ENCODE assay signal across 14 cellular contexts in genomic region chr3:124867511-124867910, GRCh38. TPM values are rescaled to one million over a fixed set of nuclear protein-coding genes. Genes with fewer than 3 reads are reported as not detected.
DNase-seq lines count a peak whose midpoint lies in the region; ATAC-seq and TF ChIP-seq lines count a peak whose summit lies in the region.
"Had no signal": no experiment of that assay in that cellular context is flagged by ENCODE, and none has a peak within 500 bp of the region (broad histone marks: within the 10 kb centered on the region; RNA-seq: fewer than 3 reads in every experiment).

No MANE protein-coding gene starts in this region.

- peaks cover 84% of the 10 kb centered on the region for H3K36me3 Mint-ChIP-seq in endodermal cell (ENCODE audit: low read depth)
- peaks cover 52% of the 10 kb centered on the region for H3K36me3 Mint-ChIP-seq in osteocyte (ENCODE audit: unreplicated experiment)
- H3K36me3 Mint-ChIP-seq: CD14-positive monocyte; CD8-positive, alpha-beta T cell had no signal

- H3K27me3 ChIP-seq in heart left ventricle (no peaks in the 10 kb centered on the region), endodermal cell (ENCODE audit: control insufficient read depth, insufficient read depth, low read length, poor library complexity, severe bottlenecking) (no peaks in the 10 kb centered on the region), neuronal stem cell (ENCODE audit: control insufficient read depth in 3 of 3, insufficient read depth in 3 of 3, low read depth in 1 of 3, low read length in 3 of 3) (no peaks in the 10 kb centered on the region)

- no peaks in the 10 kb centered on the region for H3K27me3 Mint-ChIP-seq in endodermal cell (ENCODE audit: insufficient read depth)
- H3K27me3 Mint-ChIP-seq in osteocyte (ENCODE audit: unreplicated experiment): no peaks in the 10 kb centered on the region

- H3K36me3 ChIP-seq in heart left ventricle (peaks cover 0 to 44% (median 27%) of the 10 kb centered on the region in 9 donors), endodermal cell (ENCODE audit: control insufficient read depth, insufficient read depth, low read length) (peaks cover 83% of the 10 kb centered on the region), neuronal stem cell (replicated peaks in 1 of 2; ENCODE audit: control insufficient read depth in 2 of 2, insufficient read depth in 2 of 2, low read length in 2 of 2) (peaks cover 0 to 3% of the 10 kb centered on the region in 2 donors)

- H2AFZ ChIP-seq in neuronal stem cell (ENCODE audit: low read length): no peak overlapping the region

- H3K4me3 ChIP-seq in heart left ventricle: no peak overlapping the region
- no peak overlapping the region for H3K4me3 ChIP-seq in endodermal cell (ENCODE audit: low read length)
- H3K4me3 ChIP-seq in neuronal stem cell (ENCODE audit: low read length in 2 of 2): no peak overlapping the region

- peaks cover 0 to 8% (median 0%) of the 10 kb centered on the region in 12 donors for H3K4me1 ChIP-seq in heart left ventricle
- no peaks in the 10 kb centered on the region for H3K4me1 ChIP-seq in endodermal cell (ENCODE audit: control insufficient read depth, insufficient read depth, low read length)
- no peaks in the 10 kb centered on the region for H3K4me1 ChIP-seq in neuronal stem cell (ENCODE audit: control insufficient read depth in 2 of 2, insufficient read depth in 1 of 2, low read depth in 1 of 2, low read length in 2 of 2)

- H3K9me3 ChIP-seq in heart left ventricle (no peaks in the 10 kb centered on the region), endodermal cell (ENCODE audit: control insufficient read depth, low read length) (no peaks in the 10 kb centered on the region), neuronal stem cell (replicated peaks in 1 of 2; ENCODE audit: control insufficient read depth in 2 of 2, insufficient read depth in 1 of 2, low read depth in 1 of 2, low read length in 2 of 2) (no peaks in the 10 kb centered on the region)

- 96 to 100% (median 98%) methylated on average over 3 of the region's 3 CpGs for whole genome bisulfite sequencing in heart left ventricle, 4 donors
- 98 to 100% methylated on average over 1 to 3 of the region's 3 CpGs for WGBS in endodermal cell (ENCODE audit: insufficient coverage in 1 of 2, insufficient read length in 1 of 2), 2 experiments
- no CpG with 5 or more reads among the region's 3 CpGs for WGBS in neuronal stem cell (ENCODE audit: extremely low coverage in 2 of 2, insufficient read length in 2 of 2, insufficient replicate concordance in 1 of 2), 2 donors

- no peak overlapping the region for H2AK5ac ChIP-seq in neuronal stem cell (ENCODE audit: low read depth, low read length)

- H3K79me1 ChIP-seq in neuronal stem cell (ENCODE audit: low read depth, low read length): peaks cover 5% of the 10 kb centered on the region

- no peak overlapping the region for H3K4me2 ChIP-seq in neuronal stem cell (ENCODE audit: insufficient read depth, low read length, poor library complexity, severe bottlenecking)

- H3K4me3 Mint-ChIP-seq in endodermal cell (no peak overlapping the region), osteocyte (ENCODE audit: unreplicated experiment) (no peak overlapping the region)
- H3K4me3 Mint-ChIP-seq: CD14-positive monocyte; CD8-positive, alpha-beta T cell had no signal

- H3K9ac ChIP-seq in endodermal cell (ENCODE audit: extremely low read depth, low read length, poor library complexity, severe bottlenecking): no peak overlapping the region
- H3K9ac ChIP-seq in neuronal stem cell (ENCODE audit: low read depth, low read length, poor library complexity): no peak overlapping the region

- no peak overlapping the region for H4K91ac ChIP-seq in neuronal stem cell (ENCODE audit: low read depth, low read length, poor library complexity)

- TF ChIP-seq POLR2A in heart left ventricle (IDR thresholded peaks at IDR 0.05): no peak

- H2BK15ac ChIP-seq in neuronal stem cell (ENCODE audit: low read length): no peak overlapping the region

- peak overlapping the region; percentile 68 for H3K18ac ChIP-seq in neuronal stem cell (ENCODE audit: low read length)

- H3K14ac ChIP-seq in neuronal stem cell (ENCODE audit: low read length): no peak overlapping the region

- DNase-seq in cardiac septum (ENCODE audit: low spot score) (peak; percentile 29), heart left ventricle (no peak), endodermal cell (no peak), neuronal stem cell (ENCODE audit: low spot score) (no peak), osteocyte (ENCODE audit: extremely low spot score, unreplicated experiment) (no peak), HUDEP-2 (lab: John Stamatoyannopoulos, UW; ENCODE audit: unreplicated experiment in 76 of 76) (no peak), islet precursor cell (no peak)
- no peak for DNase-seq in activated CD4-positive, alpha-beta T cell treated with anti-CD3 and anti-CD28 coated beads for 48 hours
- DNase-seq: CD8-positive, alpha-beta T cell; COR-L47; DMS53 had no signal

- intact Hi-C loops in cardiac septum (cut with DNase I): no loop called here
- intact Hi-C loops in heart left ventricle (cut with DNase I): no loop called here

- H4K8ac ChIP-seq in neuronal stem cell (ENCODE audit: low read depth, low read length): no peak overlapping the region

- H2BK12ac ChIP-seq in neuronal stem cell (ENCODE audit: low read length): no peak overlapping the region

- no peak overlapping the region for H2BK120ac ChIP-seq in neuronal stem cell (ENCODE audit: low read depth, low read length)

- no peak for ATAC-seq in heart left ventricle
- ATAC-seq: CD8-positive, alpha-beta T cell; HepG2 had no signal

- no peak overlapping the region for H3K4ac ChIP-seq in neuronal stem cell (ENCODE audit: low read length)

- H3K27ac Mint-ChIP-seq in endodermal cell (peak overlapping the region; percentile 56), osteocyte (ENCODE audit: unreplicated experiment) (no peak overlapping the region)
- H3K27ac Mint-ChIP-seq: CD8-positive, alpha-beta T cell had no signal

- H3K9me3 Mint-ChIP-seq in endodermal cell: no peaks in the 10 kb centered on the region
- no peaks in the 10 kb centered on the region for H3K9me3 Mint-ChIP-seq in osteocyte (ENCODE audit: unreplicated experiment)
- H3K9me3 Mint-ChIP-seq: CD14-positive monocyte; CD8-positive, alpha-beta T cell had no signal

- H3K27ac ChIP-seq in heart left ventricle: no peak overlapping the region
- H3K27ac ChIP-seq in endodermal cell (ENCODE audit: low read depth, low read length): no peak overlapping the region
- no peak overlapping the region for H3K27ac ChIP-seq in neuronal stem cell (replicated peaks; ENCODE audit: low read length)
- H3K27ac ChIP-seq: 22Rv1 had no signal

- no peak overlapping the region for H3K23ac ChIP-seq in neuronal stem cell (ENCODE audit: low read depth, low read length, poor library complexity)

- no peaks in the 10 kb centered on the region for H3K4me1 Mint-ChIP-seq in endodermal cell
- no peaks in the 10 kb centered on the region for H3K4me1 Mint-ChIP-seq in osteocyte (ENCODE audit: unreplicated experiment)

- no peak overlapping the region for H2BK5ac ChIP-seq in neuronal stem cell (ENCODE audit: low read length)

- TF ChIP-seq CTCF in heart left ventricle (IDR thresholded peaks at IDR 0.05) (no peak), endodermal cell (conservative IDR thresholded peaks at IDR 0.05) (no peak), osteocyte (IDR thresholded peaks at IDR 0.05) (no peak)

RNA-seq across cellular contexts. Expression of gene ITGB5, which starts 19.7 kb away (rescaled TPM):
- 180 TPM for total RNA-seq in cardiac septum
- 100 to 1,000 TPM in 8 of 9 donors, 10 to 100 TPM in 1; 96.3 to 223 (median 118) TPM for total RNA-seq in heart left ventricle
- 100 to 1,000 TPM in 1 of 2 donors, 10 to 100 TPM in 1; 23.1 to 159 TPM for polyA plus RNA-seq in heart left ventricle
- total RNA-seq in endodermal cell: 100 to 1,000 TPM; 262 to 329 TPM
- polyA plus RNA-seq in endodermal cell (2013, experiment 1 of 2): 62.0 TPM
- polyA plus RNA-seq in endodermal cell (2013, experiment 2 of 2): 71.0 TPM
- polyA plus RNA-seq in neuronal stem cell (2013, experiment 1 of 2): 57.5 TPM
- 59.2 TPM for polyA plus RNA-seq in neuronal stem cell (2013, experiment 2 of 2)
- total RNA-seq in osteocyte: 419 and 441 TPM in 2 replicates
